ENCODE assay signal across 13 cellular contexts in the genomic region with DNA sequence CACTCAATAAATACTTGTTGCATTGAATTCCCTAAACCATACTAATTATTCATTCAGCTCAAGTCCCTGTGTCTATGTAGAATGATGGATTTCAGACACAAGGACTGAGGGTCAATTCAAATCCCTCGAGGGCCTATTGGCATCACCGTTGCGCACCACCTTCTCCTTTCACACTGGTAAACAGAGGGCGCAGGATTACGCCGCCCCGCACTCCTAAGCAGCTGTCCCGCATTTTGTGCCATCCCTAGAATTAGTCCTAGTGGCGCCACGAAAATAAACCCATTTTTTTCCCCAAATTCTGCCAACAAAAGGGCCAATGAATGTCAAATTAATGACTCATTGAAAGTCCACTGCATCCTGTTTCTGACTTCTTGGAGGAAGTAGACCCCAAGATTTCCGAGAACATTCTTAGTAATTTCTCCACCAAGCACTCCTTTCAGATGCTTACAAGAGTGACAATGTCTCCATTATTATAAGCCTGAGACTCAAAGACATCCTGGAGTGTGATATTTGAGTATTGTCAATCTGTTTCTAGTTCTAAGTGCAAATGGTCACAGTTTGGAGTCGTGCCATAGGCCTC. TPM values are rescaled to one million over a fixed set of nuclear protein-coding genes. Genes with fewer than 3 reads are reported as not detected.
DNase-seq lines count a peak whose midpoint lies in the region; ATAC-seq and TF ChIP-seq lines count a peak whose summit lies in the region.
"Had no signal": no experiment of that assay in that cellular context is flagged by ENCODE, and none has a peak within 500 bp of the region (broad histone marks: within the 10 kb centered on the region; RNA-seq: fewer than 3 reads in every experiment).

No MANE protein-coding gene starts in this region.

- H3K4me3 ChIP-seq in GM12865 (ENCODE audit: low read depth, low read length) (no peak overlapping the region), tibial artery (no peak overlapping the region)

- peak overlapping the region; percentile 91 for H3K4me3 Mint-ChIP-seq in natural killer cell treated with Interleukin-12 subunit alpha and Interleukin-12 subunit beta and Interleukin-15 and Interleukin-18, amount 100 ng/mL, for 72 hours
- H3K4me3 Mint-ChIP-seq: nephron had no signal

- peaks cover 14 to 16% of the 10 kb centered on the region in 2 donors for H3K9me3 Mint-ChIP-seq in activated naive CD4-positive, alpha-beta T cell treated with anti-CD3 and anti-CD28 coated beads, Interleukin-2, amount 50 U/mL, for 72 hours
- peaks cover 13% of the 10 kb centered on the region for H3K9me3 Mint-ChIP-seq in natural killer cell treated with Interleukin-12 subunit alpha and Interleukin-12 subunit beta and Interleukin-15 and Interleukin-18, amount 100 ng/mL, for 72 hours

- intact Hi-C loops in tibial artery (cut with DNase I; ENCODE audit: low total_unique reads), result no loop called here

- H3K36me3 ChIP-seq in tibial artery, result no peaks in the 10 kb centered on the region

- H3K27me3 ChIP-seq in tibial artery, result no peaks in the 10 kb centered on the region

- H3K27me3 Mint-ChIP-seq in natural killer cell treated with Interleukin-12 subunit alpha and Interleukin-12 subunit beta and Interleukin-15 and Interleukin-18, amount 100 ng/mL, for 72 hours, result no peaks in the 10 kb centered on the region

- DNase-seq in GM12865 (ENCODE audit: low read depth) (peak; percentile 50), NCI-H1930 (lab: John Stamatoyannopoulos, UW) (peak; percentile 55 to 60), tibial artery (no peak), UCSD-AML1 (lab: John Stamatoyannopoulos, UW; ENCODE audit: unreplicated experiment) (no peak), cortex of kidney (lab: John Stamatoyannopoulos, UW) (no peak)
- DNase-seq in activated naive CD4-positive, alpha-beta T cell treated with anti-CD3 and anti-CD28 coated beads, Interleukin-2, amount 50 U/mL, for 72 hours (ENCODE audit: low spot score in 2 of 2), result no peak
- DNase-seq in natural killer cell treated with Interleukin-12 subunit alpha and Interleukin-12 subunit beta and Interleukin-15 and Interleukin-18, amount 100 ng/mL, for 72 hours (ENCODE audit: low spot score), result no peak
- DNase-seq: aorta, Kasumi-1, OCI-M1, substantia nigra had no signal

- no peaks in the 10 kb centered on the region for H3K9me3 ChIP-seq in tibial artery

- H3K27ac Mint-ChIP-seq in activated naive CD4-positive, alpha-beta T cell treated with anti-CD3 and anti-CD28 coated beads, Interleukin-2, amount 50 U/mL, for 72 hours, result peak overlapping the region; percentile 90 to 98
- peak overlapping the region; percentile 98 to 100 for H3K27ac Mint-ChIP-seq in natural killer cell treated with Interleukin-12 subunit alpha and Interleukin-12 subunit beta and Interleukin-15 and Interleukin-18, amount 100 ng/mL, for 72 hours
- H3K27ac Mint-ChIP-seq: nephron had no signal

- peak in 1 of 2 donors; percentile 28 for ATAC-seq in activated naive CD4-positive, alpha-beta T cell treated with anti-CD3 and anti-CD28 coated beads, Interleukin-2, amount 50 U/mL, for 72 hours
- peak; percentile 55 to 72 for ATAC-seq in natural killer cell treated with Interleukin-12 subunit alpha and Interleukin-12 subunit beta and Interleukin-15 and Interleukin-18, amount 100 ng/mL, for 72 hours
- ATAC-seq: sciatic nerve had no signal

- peaks cover 32 to 37% of the 10 kb centered on the region in 2 donors for H3K36me3 Mint-ChIP-seq in activated naive CD4-positive, alpha-beta T cell treated with anti-CD3 and anti-CD28 coated beads, Interleukin-2, amount 50 U/mL, for 72 hours
- H3K36me3 Mint-ChIP-seq in natural killer cell treated with Interleukin-12 subunit alpha and Interleukin-12 subunit beta and Interleukin-15 and Interleukin-18, amount 100 ng/mL, for 72 hours, result peaks cover 29% of the 10 kb centered on the region

- no peaks in the 10 kb centered on the region for H3K4me1 ChIP-seq in tibial artery

- H3K27ac ChIP-seq in tibial artery, result no peak overlapping the region

- peaks cover 71 to 86% of the 10 kb centered on the region in 2 donors for H3K4me1 Mint-ChIP-seq in natural killer cell treated with Interleukin-12 subunit alpha and Interleukin-12 subunit beta and Interleukin-15 and Interleukin-18, amount 100 ng/mL, for 72 hours (ENCODE audit: low read depth in 2 of 2)

- TF ChIP-seq CTCF in GM12865 (IDR thresholded peaks at IDR 0.05; ENCODE audit: insufficient read depth, low read depth, low read length, missing control alignments) (no peak), tibial artery (IDR thresholded peaks at IDR 0.05) (no peak)

RNA-seq across cellular contexts. Expression of a gene that starts 53.7 kb away (rescaled TPM):
- 100 to 1,000 TPM; 291 to 437 TPM for total RNA-seq in activated naive CD4-positive, alpha-beta T cell treated with anti-CD3 and anti-CD28 coated beads, Interleukin-2, amount 50 U/mL, for 72 hours
- total RNA-seq in natural killer cell treated with Interleukin-12 subunit alpha and Interleukin-12 subunit beta and Interleukin-15 and Interleukin-18, amount 100 ng/mL, for 72 hours, result 100 to 1,000 TPM in 1 of 2 donors, 10 to 100 TPM in 1; 71.4 to 140 TPM

Comparison
In these comparisons a context has a peak if more than half of its experiments do, and no peak if none do; other contexts are left out.
1. DNase-seq: peak in GM12865 (single experiment) and NCI-H1930 (2 of 2); none in activated naive CD4-positive, alpha-beta T cell treated with anti-CD3 and anti-CD28 coated beads, Interleukin-2, amount 50 U/mL, for 72 hours (0 of 2), natural killer cell treated with Interleukin-12 subunit alpha and Interleukin-12 subunit beta and Interleukin-15 and Interleukin-18, amount 100 ng/mL, for 72 hours (single experiment), tibial artery (0 of 2), UCSD-AML1 (single experiment) and cortex of kidney (single experiment).